ENCODE assay signal across 22 cellular contexts in the genomic region with DNA sequence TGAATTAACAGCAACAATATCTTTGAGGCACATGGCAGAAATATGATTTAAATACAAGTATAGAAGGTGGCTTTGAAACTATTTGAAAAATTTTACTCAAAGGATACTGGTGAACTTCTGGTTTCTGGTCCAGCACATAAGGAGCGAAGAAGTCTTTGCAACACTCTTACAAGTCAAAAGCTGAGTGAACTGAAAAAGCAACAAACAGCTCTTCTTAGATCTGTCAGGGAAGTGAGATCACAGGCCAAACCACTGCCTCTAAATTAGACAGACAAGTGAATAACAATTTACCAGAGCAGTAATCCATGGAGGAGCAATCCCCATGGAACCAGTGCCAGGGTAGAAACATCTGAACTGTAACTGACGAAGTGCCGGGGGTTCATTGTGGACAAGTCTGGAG. TPM values are rescaled to one million over a fixed set of nuclear protein-coding genes. Genes with fewer than 3 reads are reported as not detected.
"Had no signal": no experiment of that assay in that cellular context is flagged by ENCODE, and none has a peak within 500 bp of the region (broad histone marks: within the 10 kb centered on the region; RNA-seq: fewer than 3 reads in every experiment).

No MANE protein-coding gene starts in this region.

- H3K36me3 ChIP-seq: gastroesophageal sphincter, heart right ventricle, prostate gland, tibial artery had no signal

- DNase-seq: activated CD4-positive, alpha-beta T cell treated with anti-CD3 and anti-CD28 coated beads, Interleukin-2, amount 10 ng/mL, durations not matched to agents 7 days and 5 days; activated CD8-positive, alpha-beta memory T cell treated with anti-CD3 and anti-CD28 coated beads for 24 hours; activated gamma-delta T cell; activated T-cell treated with anti-CD3 and anti-CD28 coated beads, Interleukin-2, amount 50 U/mL, for 72 hours; cerebellar nuclear complex; cortex of kidney; heart right ventricle; immature natural killer cell; mesenchymal stem cell; mucosa of descending colon; naive B cell; right cardiac atrium; stimulated activated CD4-positive, alpha-beta T cell treated with anti-CD3 and anti-CD28 coated beads, Interleukin-2, amount 100 ng/mL, for 24 hours; stimulated activated naive CD4-positive, alpha-beta T cell treated with Interleukin-2 at 50 U/mL for 16 hours; tibial artery had no signal

- ATAC-seq: activated T-cell treated with anti-CD3 and anti-CD28 coated beads, Interleukin-2, amount 50 U/mL, for 72 hours; gastroesophageal sphincter; heart right ventricle; mucosa of descending colon; right cardiac atrium had no signal

- H3K4me3 ChIP-seq: gastroesophageal sphincter, heart right ventricle, mucosa of descending colon, prostate gland, tibial artery had no signal

- H3K27me3 ChIP-seq: gastroesophageal sphincter, heart right ventricle, tibial artery had no signal

- H3K4me1 ChIP-seq: gastroesophageal sphincter, heart right ventricle, prostate gland, tibial artery had no signal

- H3K27ac ChIP-seq: gastroesophageal sphincter, heart right ventricle, prostate gland, tibial artery had no signal

- H3K9me3 ChIP-seq: gastroesophageal sphincter, mucosa of descending colon, prostate gland, tibial artery had no signal

RNA-seq across cellular contexts. Expression of a gene that starts 9.6 kb away (rescaled TPM):
- total RNA-seq: activated CD4-positive, alpha-beta T cell treated with anti-CD3 and anti-CD28 coated beads, Interleukin-2, amount 10 ng/mL, durations not matched to agents 7 days and 5 days; activated T-cell treated with anti-CD3 and anti-CD28 coated beads, Interleukin-2, amount 50 U/mL, for 72 hours; astrocyte; bronchial epithelial cell; liver; neural crest cell; osteoblast had no signal
